In genomic region chr2:235416816-235417499, GRCh38 we compare ENCODE assay signal across 11 cellular contexts.
A peak's percentile ranks its signal among the peaks of the same experiment; 100 is the strongest.
DNase-seq lines count a peak whose midpoint lies in the region; TF ChIP-seq lines count a peak whose summit lies in the region.
"Had no signal": no experiment of that assay in that cellular context is flagged by ENCODE, and none has a peak within 500 bp of the region (broad histone marks: within the 10 kb centered on the region; RNA-seq: fewer than 3 reads in every experiment).

No MANE protein-coding gene starts in this region.

- H3K36me3 ChIP-seq in spleen (no peaks in the 10 kb centered on the region), sigmoid colon (no peaks in the 10 kb centered on the region), suprapubic skin (no peaks in the 10 kb centered on the region)

- WGBS in spleen, 5 donors: 39 to 46% (median 44%) methylated on average over 7 of the region's 7 CpGs
- 49 to 56% methylated on average over 7 of the region's 7 CpGs for WGBS in sigmoid colon, 2 donors
- WGBS in suprapubic skin: 63% methylated on average over 7 of the region's 7 CpGs

- H3K27me3 ChIP-seq in spleen (replicated peaks in 1 of 7) (peaks cover 0 to 7% (median 0%) of the 10 kb centered on the region in 7 donors), sigmoid colon (no peaks in the 10 kb centered on the region), suprapubic skin (no peaks in the 10 kb centered on the region)

- H3K9me3 Mint-ChIP-seq in HFFc6: no peaks in the 10 kb centered on the region; the same call in 1 of the 2 replicates
- H3K9me3 Mint-ChIP-seq: activated CD4-positive, alpha-beta memory T cell treated with anti-CD3 and anti-CD28 coated beads for 36 hours had no signal

- peak; percentile 37 for DNase-seq in HFFc6
- DNase-seq in astrocyte of the hippocampus (ENCODE audit: low read depth, low spot score): peak; percentile 39
- peak; percentile 93 for DNase-seq in iris pigment epithelial cell (ENCODE audit: low read depth)
- no peak for DNase-seq in spleen
- no peak for DNase-seq in sigmoid colon
- no peak for DNase-seq in suprapubic skin (ENCODE audit: low spot score in 2 of 2)
- DNase-seq in ecto neural progenitor cell (ENCODE audit: low spot score): no peak
- DNase-seq: activated CD4-positive, alpha-beta memory T cell treated with anti-CD3 and anti-CD28 coated beads for 36 hours; NCI-H446 treated with DMSO at 0.1 percent for 48 hours had no signal

- intact Hi-C loops in spleen (cut with DNase I; ENCODE audit: low total_unique reads): no loop called here
- intact Hi-C loops in sigmoid colon (cut with DNase I): no loop called here

- TF ChIP-seq POLR2A in spleen (IDR thresholded peaks at IDR 0.05) (no peak), sigmoid colon (IDR thresholded peaks at IDR 0.05) (no peak), suprapubic skin (IDR thresholded peaks at IDR 0.05) (no peak)

- TF ChIP-seq CTCF in HFFc6 (IDR thresholded peaks at IDR 0.05) (no peak), spleen (IDR thresholded peaks at IDR 0.05 in 8 of 11, conservative IDR thresholded peaks at IDR 0.05 in 3 of 11) (no peak), sigmoid colon (IDR thresholded peaks at IDR 0.05) (no peak), suprapubic skin (IDR thresholded peaks at IDR 0.05) (no peak)

- peaks cover 8% of the 10 kb centered on the region for H3K27me3 Mint-ChIP-seq in HFFc6 (ENCODE audit: insufficient read depth)
- H3K27me3 Mint-ChIP-seq: activated naive CD8-positive, alpha-beta T cell had no signal

- H3K4me3 ChIP-seq in spleen (no peak overlapping the region), sigmoid colon (no peak overlapping the region), suprapubic skin (no peak overlapping the region)

- peaks cover 4% of the 10 kb centered on the region; the same call in 1 of the 2 replicates for H3K4me1 Mint-ChIP-seq in HFFc6 (ENCODE audit: low read depth)

- H3K27ac ChIP-seq in spleen: peak overlapping the region in 7 of 8 donors; percentile 46 to 76 (median 75)
- no peak overlapping the region for H3K27ac ChIP-seq in sigmoid colon
- H3K27ac ChIP-seq in suprapubic skin: no peak overlapping the region
- H3K27ac ChIP-seq: KMS-11 had no signal

- no peaks in the 10 kb centered on the region; the same call in 1 of the 2 replicates for H3K36me3 Mint-ChIP-seq in HFFc6 (ENCODE audit: low read depth)
- H3K36me3 Mint-ChIP-seq: activated CD4-positive, alpha-beta memory T cell treated with anti-CD3 and anti-CD28 coated beads for 36 hours; activated naive CD8-positive, alpha-beta T cell had no signal

- no peak overlapping the region for H3K4me3 Mint-ChIP-seq in HFFc6
- H3K4me3 Mint-ChIP-seq: activated CD4-positive, alpha-beta memory T cell treated with anti-CD3 and anti-CD28 coated beads for 36 hours; activated naive CD8-positive, alpha-beta T cell had no signal

- no peak overlapping the region for H3K27ac Mint-ChIP-seq in HFFc6
- H3K27ac Mint-ChIP-seq: activated CD4-positive, alpha-beta memory T cell treated with anti-CD3 and anti-CD28 coated beads for 36 hours; activated naive CD8-positive, alpha-beta T cell had no signal

- H3K9me3 ChIP-seq in spleen: peaks cover 0 to 3% (median 0%) of the 10 kb centered on the region in 8 donors
- no peaks in the 10 kb centered on the region for H3K9me3 ChIP-seq in sigmoid colon
- H3K9me3 ChIP-seq in suprapubic skin: no peaks in the 10 kb centered on the region

- H3K4me1 ChIP-seq in spleen (peaks cover 0 to 5% (median 0%) of the 10 kb centered on the region in 6 donors), sigmoid colon (peaks cover 0 to 2% (median 0%) of the 10 kb centered on the region in 4 donors), suprapubic skin (no peaks in the 10 kb centered on the region)

- no peak for TF ChIP-seq EP300 in sigmoid colon (IDR thresholded peaks at IDR 0.05)
- TF ChIP-seq EP300 in suprapubic skin (IDR thresholded peaks at IDR 0.05): no peak

Comparison
In these comparisons a context has a peak if more than half of its experiments do, and no peak if none do; other contexts are left out.
1. DNase-seq: peak in HFFc6 (single experiment), astrocyte of the hippocampus (single experiment) and iris pigment epithelial cell (single experiment); none in spleen (single experiment), sigmoid colon (single experiment), suprapubic skin (0 of 2) and ecto neural progenitor cell (single experiment).
2. H3K27ac ChIP-seq: peak in spleen (7 of 8); none in sigmoid colon (0 of 4) and suprapubic skin (single experiment).